Comparison of ENCODE assay signal across 8 cellular contexts in the genomic region with DNA sequence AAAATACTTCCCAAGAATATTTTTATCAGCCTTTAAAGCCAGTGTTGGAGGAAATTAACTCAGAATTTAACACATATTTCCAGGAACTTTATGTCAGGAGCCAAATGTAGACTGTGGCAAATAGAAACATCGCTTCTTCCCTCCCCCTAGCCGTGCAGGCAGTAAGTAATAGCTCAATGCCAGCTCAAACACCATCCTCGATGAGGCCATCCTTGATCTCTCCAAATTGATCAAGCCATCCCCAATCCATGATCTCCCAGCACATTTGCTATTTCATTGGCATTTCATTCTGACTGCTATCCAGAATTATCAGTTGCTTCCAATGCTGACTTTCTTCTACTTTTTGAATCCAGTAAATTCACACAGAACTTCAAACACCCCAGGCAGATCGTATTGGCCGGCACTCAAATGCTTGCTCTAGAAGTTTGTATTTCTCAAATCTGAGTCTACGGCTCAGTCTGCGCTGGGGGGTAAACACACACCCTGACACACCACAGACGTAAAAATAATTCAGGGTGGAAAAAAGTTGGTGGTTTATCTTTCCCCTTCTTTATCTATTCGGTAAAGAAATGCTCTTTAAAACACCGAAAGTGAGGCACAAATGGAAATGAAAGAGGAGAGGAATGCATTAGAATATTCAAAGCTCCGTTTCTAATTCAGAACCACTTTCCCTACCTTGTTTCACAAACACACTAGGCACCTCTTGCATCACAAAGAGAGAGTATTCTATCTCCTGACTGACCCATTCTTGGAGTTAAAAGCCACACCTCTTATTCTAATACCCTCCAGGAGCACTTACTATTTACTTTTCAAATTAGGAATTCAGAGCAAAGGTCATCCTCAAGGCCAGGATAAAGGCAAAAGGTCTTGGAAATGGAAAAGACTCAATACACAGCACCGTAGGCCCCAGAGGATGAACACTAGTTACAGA. TPM values are rescaled to one million over a fixed set of nuclear protein-coding genes. Genes with fewer than 3 reads are reported as not detected.
DNase-seq lines count a peak whose midpoint lies in the region; ATAC-seq and TF ChIP-seq lines count a peak whose summit lies in the region.

No MANE protein-coding gene starts in this region.

- intact Hi-C loops in HCT116 (cut with micrococcal nuclease) = no loop called here
- intact Hi-C loops in breast epithelium (cut with DNase I; ENCODE audit: low total_unique reads) = no loop called here
- intact Hi-C loops in right lobe of liver (cut with DNase I) = no loop called here

- CTCF ChIA-PET in HCT116 (lab: Charles Lee) = no interaction called here

- peaks cover 16% of the 10 kb centered on the region for H3K4me1 Mint-ChIP-seq in type B pancreatic cell (ENCODE audit: unreplicated experiment)

- TF ChIP-seq CTCF in HCT116 (IDR thresholded peaks at IDR 0.05 in 2 of 3, conservative IDR thresholded peaks at IDR 0.05 in 1 of 3; ENCODE audit: borderline replicate concordance in 1 of 3, insufficient read depth in 1 of 3, low read depth in 2 of 3, low read length in 2 of 3) (no peak), breast epithelium (IDR thresholded peaks at IDR 0.05) (no peak), right lobe of liver (IDR thresholded peaks at IDR 0.05) (no peak), type B pancreatic cell (conservative IDR thresholded peaks at IDR 0.05) (no peak)

- ATAC-seq in HCT116 (peak; percentile 28), right lobe of liver (peak; percentile 42 to 58 (median 43))

- H3K4me2 ChIP-seq in HCT116 (ENCODE audit: low read length) = peak overlapping the region; percentile 79

- H2AFZ ChIP-seq in HCT116 (ENCODE audit: low read depth, low read length, poor library complexity, severe bottlenecking) = no peak overlapping the region

- peak overlapping the region; percentile 83 for H3K9ac ChIP-seq in HCT116 (ENCODE audit: low read length)

- H3K36me3 Mint-ChIP-seq in type B pancreatic cell = peaks cover 5% of the 10 kb centered on the region

- in situ Hi-C loops in KBM-7 (cut with MboI; ENCODE audit: low pct_unique_long_range_greater_than_20kb, low sequenced_read_pairs) = no loop called here

- peak overlapping the region; percentile 86 to 87 for H3K4me3 ChIP-seq in HCT116 (replicated peaks in 1 of 2; ENCODE audit: low read depth in 1 of 2, low read length in 2 of 2)
- peak overlapping the region; percentile 64 to 90 (median 85) for H3K4me3 ChIP-seq in breast epithelium
- peak overlapping the region; percentile 70 to 86 (median 84) for H3K4me3 ChIP-seq in right lobe of liver

- POLR2A ChIA-PET in HCT116 (lab: Charles Lee) = no interaction called here

- peak overlapping the region; percentile 61 for H3K27ac ChIP-seq in HCT116 (ENCODE audit: low read depth, low read length)
- peak overlapping the region; percentile 70 to 79 for H3K27ac ChIP-seq in breast epithelium
- peak overlapping the region; percentile 16 to 65 (median 51) for H3K27ac ChIP-seq in right lobe of liver

- DNase-seq in NCI-H1105 treated with DMSO at 0.1 percent for 48 hours (lab: John Stamatoyannopoulos, UW) = peak; percentile 12
- no peak for DNase-seq in NCI-H1105 (lab: John Stamatoyannopoulos, UW)
- no peak for DNase-seq in HCT116 (ENCODE audit: low read depth, low spot score)
- peak; percentile 33 for DNase-seq in NCI-H2227 (lab: John Stamatoyannopoulos, UW; ENCODE audit: unreplicated experiment)
- no peak for DNase-seq in breast epithelium (ENCODE audit: low spot score in 2 of 2)
- DNase-seq in right lobe of liver = no peak
- no peak for DNase-seq in type B pancreatic cell (ENCODE audit: extremely low spot score, unreplicated experiment)
- no peak for DNase-seq in KBM-7

- H4K20me1 ChIP-seq in HCT116 (ENCODE audit: insufficient read depth) = no peaks in the 10 kb centered on the region

- TSS peak; percentile 58 for BruUV-seq in HCT116 (replicated peaks; lab: Mats Ljungman, UMichigan)

- RAD21 ChIA-PET in HCT116 (lab: Charles Lee; ENCODE audit: low non-redundant PET in 1 of 2, low total read pairs in 2 of 2, uncharacterized antibody in 2 of 2, unreplicated experiment in 2 of 2) = no interaction called here

- peak overlapping the region; percentile 78 for H3K27ac Mint-ChIP-seq in type B pancreatic cell

- H3K79me2 ChIP-seq in HCT116 (ENCODE audit: insufficient read depth, low read length) = peaks cover 61% of the 10 kb centered on the region

- H3K27me3 ChIP-seq in HCT116 (ENCODE audit: insufficient read depth, low read length) = no peaks in the 10 kb centered on the region
- no peaks in the 10 kb centered on the region for H3K27me3 ChIP-seq in breast epithelium
- no peaks in the 10 kb centered on the region for H3K27me3 ChIP-seq in right lobe of liver

- no peaks in the 10 kb centered on the region for H3K27me3 Mint-ChIP-seq in type B pancreatic cell

- no peaks in the 10 kb centered on the region for H3K9me3 ChIP-seq in HCT116 (ENCODE audit: control insufficient read depth in 1 of 2, insufficient read depth in 1 of 2, low read depth in 1 of 2, low read length in 2 of 2)
- H3K9me3 ChIP-seq in breast epithelium = no peaks in the 10 kb centered on the region
- no peaks in the 10 kb centered on the region for H3K9me3 ChIP-seq in right lobe of liver

- H3K4me3 Mint-ChIP-seq in type B pancreatic cell = peak overlapping the region; percentile 100

- 1% methylated on average over 10 of the region's 12 CpGs for WGBS in right lobe of liver (ENCODE audit: insufficient coverage, low coverage, low lambda C conversion rate, missing lambda C conversion rate)

- peaks cover 4 to 13% of the 10 kb centered on the region in 2 experiments; a peak in 3 of 4 replicates for H3K4me1 ChIP-seq in HCT116 (ENCODE audit: control insufficient read depth in 1 of 2, insufficient read depth in 2 of 2, low read length in 2 of 2)
- peaks cover 0 to 9% of the 10 kb centered on the region in 2 donors for H3K4me1 ChIP-seq in breast epithelium
- peaks cover 0 to 10% (median 4%) of the 10 kb centered on the region in 4 donors for H3K4me1 ChIP-seq in right lobe of liver

- H3K9me3 Mint-ChIP-seq in type B pancreatic cell = peaks cover 4% of the 10 kb centered on the region

- no peaks in the 10 kb centered on the region for H3K9me2 ChIP-seq in HCT116 (ENCODE audit: insufficient read depth)

- no peak for TF ChIP-seq POLR2A in HCT116 (IDR thresholded peaks at IDR 0.05; ENCODE audit: borderline replicate concordance, extremely low read depth, insufficient read depth, insufficient read length)
- TF ChIP-seq POLR2A in breast epithelium (IDR thresholded peaks at IDR 0.05) = no peak
- no peak for TF ChIP-seq POLR2A in right lobe of liver (IDR thresholded peaks at IDR 0.05)

- H3K36me3 ChIP-seq in HCT116 (ENCODE audit: control insufficient read depth in 1 of 2, insufficient read depth in 2 of 2, low read length in 2 of 2) = no peaks in the 10 kb centered on the region
- no peaks in the 10 kb centered on the region for H3K36me3 ChIP-seq in breast epithelium
- H3K36me3 ChIP-seq in right lobe of liver = no peaks in the 10 kb centered on the region

- no peak for TF ChIP-seq RAD21 in HCT116 (IDR thresholded peaks at IDR 0.05; ENCODE audit: low read depth)

TF ChIP-seq in HCT116, 20 proteins besides CTCF, POLR2A, EP300 and RAD21:
- TF ChIP-seq EGR1 (IDR thresholded peaks at IDR 0.05; ENCODE audit: low read depth) (no peak), SIN3A (IDR thresholded peaks at IDR 0.05; ENCODE audit: low read depth) (no peak), SRF (IDR thresholded peaks at IDR 0.05; ENCODE audit: low read depth) (no peak), EZH2 (IDR thresholded peaks at IDR 0.05) (no peak)
- TF ChIP-seq, protein P1, sequence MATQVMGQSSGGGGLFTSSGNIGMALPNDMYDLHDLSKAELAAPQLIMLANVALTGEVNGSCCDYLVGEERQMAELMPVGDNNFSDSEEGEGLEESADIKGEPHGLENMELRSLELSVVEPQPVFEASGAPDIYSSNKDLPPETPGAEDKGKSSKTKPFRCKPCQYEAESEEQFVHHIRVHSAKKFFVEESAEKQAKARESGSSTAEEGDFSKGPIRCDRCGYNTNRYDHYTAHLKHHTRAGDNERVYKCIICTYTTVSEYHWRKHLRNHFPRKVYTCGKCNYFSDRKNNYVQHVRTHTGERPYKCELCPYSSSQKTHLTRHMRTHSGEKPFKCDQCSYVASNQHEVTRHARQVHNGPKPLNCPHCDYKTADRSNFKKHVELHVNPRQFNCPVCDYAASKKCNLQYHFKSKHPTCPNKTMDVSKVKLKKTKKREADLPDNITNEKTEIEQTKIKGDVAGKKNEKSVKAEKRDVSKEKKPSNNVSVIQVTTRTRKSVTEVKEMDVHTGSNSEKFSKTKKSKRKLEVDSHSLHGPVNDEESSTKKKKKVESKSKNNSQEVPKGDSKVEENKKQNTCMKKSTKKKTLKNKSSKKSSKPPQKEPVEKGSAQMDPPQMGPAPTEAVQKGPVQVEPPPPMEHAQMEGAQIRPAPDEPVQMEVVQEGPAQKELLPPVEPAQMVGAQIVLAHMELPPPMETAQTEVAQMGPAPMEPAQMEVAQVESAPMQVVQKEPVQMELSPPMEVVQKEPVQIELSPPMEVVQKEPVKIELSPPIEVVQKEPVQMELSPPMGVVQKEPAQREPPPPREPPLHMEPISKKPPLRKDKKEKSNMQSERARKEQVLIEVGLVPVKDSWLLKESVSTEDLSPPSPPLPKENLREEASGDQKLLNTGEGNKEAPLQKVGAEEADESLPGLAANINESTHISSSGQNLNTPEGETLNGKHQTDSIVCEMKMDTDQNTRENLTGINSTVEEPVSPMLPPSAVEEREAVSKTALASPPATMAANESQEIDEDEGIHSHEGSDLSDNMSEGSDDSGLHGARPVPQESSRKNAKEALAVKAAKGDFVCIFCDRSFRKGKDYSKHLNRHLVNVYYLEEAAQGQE (IDR thresholded peaks at IDR 0.05; ENCODE audit: low read depth) = no peak
- TF ChIP-seq, protein P2, sequence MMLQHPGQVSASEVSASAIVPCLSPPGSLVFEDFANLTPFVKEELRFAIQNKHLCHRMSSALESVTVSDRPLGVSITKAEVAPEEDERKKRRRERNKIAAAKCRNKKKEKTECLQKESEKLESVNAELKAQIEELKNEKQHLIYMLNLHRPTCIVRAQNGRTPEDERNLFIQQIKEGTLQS (IDR thresholded peaks at IDR 0.05) = no peak

RNA-seq across cellular contexts. Expression of a gene that starts 1.0 kb away (rescaled TPM):
- total RNA-seq in HCT116 (2021; ENCODE audit: unreplicated experiment) (14.0 TPM), breast epithelium (10 to 100 TPM; 10.1 to 14.0 (median 13.4) TPM), right lobe of liver (1 to 10 TPM; 1.7 to 3.6 (median 2.8) TPM), type B pancreatic cell (ENCODE audit: low replicate concordance) (14.3 and 18.7 TPM in 2 replicates)
- polyA plus RNA-seq in HCT116 (2012) = 3.1 and 3.8 TPM in 2 replicates

RNA-seq across cellular contexts. Expression of a gene that starts 54.6 kb away (rescaled TPM):
- total RNA-seq in HCT116 (2021; ENCODE audit: unreplicated experiment) (not detected), breast epithelium (not detected), right lobe of liver (under 1 TPM in 3 of 6 experiments, not detected in 3; 0.07 to 0.25 (median 0.19) TPM), type B pancreatic cell (ENCODE audit: low replicate concordance) (0.93 and 5.4 TPM in 2 replicates)
- not detected in 2 replicates for polyA plus RNA-seq in HCT116 (2012)

Comparison
In these comparisons a context has a peak if more than half of its experiments do, and no peak if none do; other contexts are left out.
1. DNase-seq: peak in NCI-H1105 treated with DMSO at 0.1 percent for 48 hours (single experiment) and NCI-H2227 (single experiment); none in NCI-H1105 (single experiment), HCT116 (single experiment), breast epithelium (0 of 2), right lobe of liver (0 of 3), type B pancreatic cell (single experiment) and KBM-7 (single experiment).
2. Peak in every context shown above with its lines, with median percentiles within 50 percentile points of each other: H3K27ac ChIP-seq and H3K4me3 ChIP-seq.